Comparison of ENCODE assay signal across 20 cellular contexts in the genomic region with DNA sequence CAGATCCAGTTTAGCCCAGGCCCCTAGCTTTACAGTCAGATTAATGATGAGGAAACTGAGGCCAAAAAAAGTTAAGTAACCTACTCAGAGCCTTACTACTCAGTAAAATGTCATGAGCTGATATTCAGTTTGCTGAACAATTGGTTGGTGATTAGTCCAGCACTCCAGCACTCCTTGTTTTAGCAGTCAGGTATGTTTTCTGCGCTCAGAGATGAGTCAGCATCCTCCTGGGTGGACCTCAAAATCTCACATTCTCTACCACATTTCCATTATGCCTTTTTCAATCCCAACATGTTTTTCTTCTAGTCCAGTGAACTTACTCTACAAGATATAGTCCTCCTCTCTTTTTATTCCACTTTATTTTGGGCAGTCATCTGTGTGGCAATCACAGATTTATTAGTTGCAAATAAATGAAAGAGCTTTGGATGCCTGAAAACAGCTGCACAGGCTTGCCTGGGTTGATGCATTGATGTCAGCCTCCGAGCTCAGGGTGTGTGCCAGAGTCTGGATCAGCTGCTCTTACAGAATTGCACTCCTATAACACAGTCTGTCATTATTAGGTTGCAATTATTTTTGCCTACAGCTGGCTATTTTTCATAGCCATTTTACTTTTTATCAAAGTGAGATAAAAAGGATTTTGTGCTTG.
DNase-seq lines count a peak whose midpoint lies in the region; ATAC-seq and TF ChIP-seq lines count a peak whose summit lies in the region.
"Had no signal": no experiment of that assay in that cellular context is flagged by ENCODE, and none has a peak within 500 bp of the region (broad histone marks: within the 10 kb centered on the region; RNA-seq: fewer than 3 reads in every experiment).

No MANE protein-coding gene starts in this region.

- no peak for TF ChIP-seq CTCF in brain (conservative IDR thresholded peaks at IDR 0.05)
- TF ChIP-seq CTCF in mesothelial cell of epicardium (IDR thresholded peaks at IDR 0.05; ENCODE audit: unreplicated experiment): no peak

- peak overlapping the region; percentile 33 for H3K27ac ChIP-seq in temporal lobe (ENCODE audit: low read depth, low read length)
- H3K27ac ChIP-seq: BLaER1 treated with 17β-estradiol and CSF1 and Interleukin-3, amounts not matched to agents 10 nM and 100 nM; body of pancreas; GM23248; right lobe of liver; thyroid gland had no signal

- no peaks in the 10 kb centered on the region for H3K4me1 Mint-ChIP-seq in stimulated activated naive CD8-positive, alpha-beta T cell treated with anti-CD3 and anti-CD28 coated beads, Interleukin-15, Interleukin-2, amounts not matched to agents 100 ng/mL and 50 ng/mL, for 24 hours (ENCODE audit: low read depth)
- H3K4me1 Mint-ChIP-seq in brain (peaks cover 59% of the 10 kb centered on the region), mesothelial cell of epicardium (peaks cover 27% of the 10 kb centered on the region)
- H3K4me1 Mint-ChIP-seq: activated naive CD8-positive, alpha-beta T cell treated with anti-CD3 and anti-CD28 coated beads for 36 hours; activated T-helper 17 cell treated with anti-CD3 and anti-CD28 coated beads, Interleukin-2, amount 50 U/mL, for 72 hours; T-cell had no signal

- H3K4me3 Mint-ChIP-seq in stimulated activated naive CD8-positive, alpha-beta T cell treated with anti-CD3 and anti-CD28 coated beads, Interleukin-15, Interleukin-2, amounts not matched to agents 100 ng/mL and 50 ng/mL, for 24 hours: no peak overlapping the region
- H3K4me3 Mint-ChIP-seq in brain (peak overlapping the region; percentile 4 to 61 (median 12)), mesothelial cell of epicardium (no peak overlapping the region)
- H3K4me3 Mint-ChIP-seq: activated CD4-positive, alpha-beta T cell treated with anti-CD3 and anti-CD28 coated beads for 36 hours; activated naive CD8-positive, alpha-beta T cell treated with anti-CD3 and anti-CD28 coated beads for 36 hours; activated T-helper 17 cell treated with anti-CD3 and anti-CD28 coated beads, Interleukin-2, amount 50 U/mL, for 72 hours; T-cell had no signal

- no peaks in the 10 kb centered on the region for H3K27me3 Mint-ChIP-seq in stimulated activated naive CD8-positive, alpha-beta T cell treated with anti-CD3 and anti-CD28 coated beads, Interleukin-15, Interleukin-2, amounts not matched to agents 100 ng/mL and 50 ng/mL, for 24 hours
- H3K27me3 Mint-ChIP-seq in brain (no peaks in the 10 kb centered on the region), mesothelial cell of epicardium (ENCODE audit: low read depth) (peaks cover 3% of the 10 kb centered on the region)
- H3K27me3 Mint-ChIP-seq: activated naive CD8-positive, alpha-beta T cell treated with anti-CD3 and anti-CD28 coated beads for 36 hours; activated T-helper 17 cell treated with anti-CD3 and anti-CD28 coated beads, Interleukin-2, amount 50 U/mL, for 72 hours; T-cell had no signal

- no peaks in the 10 kb centered on the region for H3K9me3 Mint-ChIP-seq in stimulated activated naive CD8-positive, alpha-beta T cell treated with anti-CD3 and anti-CD28 coated beads, Interleukin-15, Interleukin-2, amounts not matched to agents 100 ng/mL and 50 ng/mL, for 24 hours
- H3K9me3 Mint-ChIP-seq in brain (no peaks in the 10 kb centered on the region), mesothelial cell of epicardium (no peaks in the 10 kb centered on the region)
- H3K9me3 Mint-ChIP-seq: activated naive CD8-positive, alpha-beta T cell treated with anti-CD3 and anti-CD28 coated beads for 36 hours; activated T-helper 17 cell treated with anti-CD3 and anti-CD28 coated beads, Interleukin-2, amount 50 U/mL, for 72 hours; T-cell had no signal

- H3K36me3 Mint-ChIP-seq in stimulated activated naive CD8-positive, alpha-beta T cell treated with anti-CD3 and anti-CD28 coated beads, Interleukin-15, Interleukin-2, amounts not matched to agents 100 ng/mL and 50 ng/mL, for 24 hours (ENCODE audit: low read depth): no peaks in the 10 kb centered on the region
- H3K36me3 Mint-ChIP-seq in brain: no peaks in the 10 kb centered on the region
- H3K36me3 Mint-ChIP-seq in mesothelial cell of epicardium: no peaks in the 10 kb centered on the region
- H3K36me3 Mint-ChIP-seq: activated naive CD8-positive, alpha-beta T cell treated with anti-CD3 and anti-CD28 coated beads for 36 hours; T-cell had no signal

- DNase-seq in stimulated activated naive CD8-positive, alpha-beta T cell treated with anti-CD3 and anti-CD28 coated beads, Interleukin-15, Interleukin-2, amounts not matched to agents 100 U/mL and 50 U/mL, for 24 hours: no peak
- DNase-seq in mesothelial cell of epicardium (ENCODE audit: low spot score in 2 of 2, unreplicated experiment in 2 of 2) (no peak), kidney tubule cell (ENCODE audit: low spot score) (no peak), DMS53 (lab: John Stamatoyannopoulos, UW) (no peak)
- DNase-seq: activated CD4-positive, alpha-beta T cell treated with anti-CD3 and anti-CD28 coated beads for 36 hours; activated naive CD8-positive, alpha-beta T cell treated with anti-CD3 and anti-CD28 coated beads for 36 hours; body of pancreas; cortex of kidney; GM23248; NCI-H524; right lobe of liver; T-cell; thyroid gland had no signal

- H3K27ac Mint-ChIP-seq in stimulated activated naive CD8-positive, alpha-beta T cell treated with anti-CD3 and anti-CD28 coated beads, Interleukin-15, Interleukin-2, amounts not matched to agents 100 ng/mL and 50 ng/mL, for 24 hours: peak overlapping the region; percentile 31
- H3K27ac Mint-ChIP-seq in brain: peak overlapping the region; percentile 47 to 97 (median 82)
- peak overlapping the region; percentile 23 for H3K27ac Mint-ChIP-seq in mesothelial cell of epicardium
- H3K27ac Mint-ChIP-seq: activated CD4-positive, alpha-beta T cell treated with anti-CD3 and anti-CD28 coated beads for 36 hours; activated naive CD8-positive, alpha-beta T cell treated with anti-CD3 and anti-CD28 coated beads for 36 hours; activated T-helper 17 cell treated with anti-CD3 and anti-CD28 coated beads, Interleukin-2, amount 50 U/mL, for 72 hours; T-cell had no signal

- no peak for ATAC-seq in stimulated activated naive CD8-positive, alpha-beta T cell treated with anti-CD3 and anti-CD28 coated beads, Interleukin-15, Interleukin-2, amounts not matched to agents 100 U/mL and 50 U/mL, for 24 hours
- ATAC-seq in HG02852 (IDR thresholded peaks at IDR 0.05; ENCODE audit: unreplicated experiment): no peak
- ATAC-seq: activated CD4-positive, alpha-beta T cell treated with anti-CD3 and anti-CD28 coated beads for 36 hours; activated T-helper 17 cell treated with anti-CD3 and anti-CD28 coated beads, Interleukin-2, amount 50 U/mL, for 72 hours; body of pancreas; K562; right lobe of liver; T-cell had no signal

Comparison
In these comparisons a context has a peak if more than half of its experiments do, and no peak if none do; other contexts are left out.
1. H3K27ac Mint-ChIP-seq: peak in every context shown above with its lines; median percentile 82 in brain; 31 in stimulated activated naive CD8-positive, alpha-beta T cell treated with anti-CD3 and anti-CD28 coated beads, Interleukin-15, Interleukin-2, amounts not matched to agents 100 ng/mL and 50 ng/mL, for 24 hours; 23 in mesothelial cell of epicardium.
2. H3K4me3 Mint-ChIP-seq: peak in brain (5 of 5); none in stimulated activated naive CD8-positive, alpha-beta T cell treated with anti-CD3 and anti-CD28 coated beads, Interleukin-15, Interleukin-2, amounts not matched to agents 100 ng/mL and 50 ng/mL, for 24 hours (single experiment) and mesothelial cell of epicardium (single experiment).